ENCODE assay signal across 14 cellular contexts in the genomic region with DNA sequence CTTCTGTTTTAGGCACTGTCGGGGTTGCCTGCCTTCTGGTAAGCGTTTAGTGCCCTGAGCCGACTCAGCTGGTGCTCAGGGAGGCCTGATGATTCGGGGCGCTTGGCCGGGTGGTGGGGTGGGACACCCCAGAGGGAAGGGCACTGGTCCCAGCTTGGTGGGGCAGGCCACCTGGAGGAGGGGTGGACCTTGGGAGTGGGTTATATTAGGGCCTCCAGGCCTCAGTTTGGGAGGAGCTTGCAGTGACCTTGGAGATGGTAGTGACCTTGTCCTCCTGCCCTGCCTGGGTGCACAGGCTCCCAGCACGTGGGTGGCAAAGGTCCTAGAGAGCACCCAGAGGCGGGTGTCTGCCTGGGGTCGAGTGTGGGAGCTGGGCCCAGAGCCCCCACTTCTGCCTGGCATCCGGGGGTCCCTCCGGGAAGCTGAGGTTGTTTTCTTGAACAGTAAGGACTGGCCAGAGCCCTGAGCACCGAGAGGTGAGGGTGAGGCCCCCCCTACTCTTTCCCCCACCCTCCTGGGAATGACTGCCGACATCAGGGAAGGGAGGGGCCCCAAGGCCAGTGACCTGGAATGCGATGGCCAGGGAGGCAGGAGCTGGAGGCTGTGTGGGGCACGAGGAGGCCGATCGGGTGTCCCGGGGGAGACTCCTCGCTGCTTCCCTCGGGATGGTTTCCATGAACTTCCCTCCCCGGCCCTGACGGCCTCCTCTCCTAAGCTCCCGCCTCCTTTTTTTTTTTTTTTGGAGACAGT.
DNase-seq lines count a peak whose midpoint lies in the region; ATAC-seq and TF ChIP-seq lines count a peak whose summit lies in the region.
"Had no signal": no experiment of that assay in that cellular context is flagged by ENCODE, and none has a peak within 500 bp of the region (broad histone marks: within the 10 kb centered on the region; RNA-seq: fewer than 3 reads in every experiment).

No MANE protein-coding gene starts in this region.

- no peak overlapping the region for H3K4me3 ChIP-seq in CD8-positive, alpha-beta T cell (ENCODE audit: low read depth, low read length)
- H3K4me3 ChIP-seq in Panc1 (ENCODE audit: low read depth in 2 of 2, low read length in 2 of 2): no peak overlapping the region
- no peak overlapping the region for H3K4me3 ChIP-seq in lower lobe of right lung

- no peaks in the 10 kb centered on the region for H3K36me3 ChIP-seq in CD8-positive, alpha-beta T cell (ENCODE audit: insufficient read depth, low read length)
- no peaks in the 10 kb centered on the region for H3K36me3 ChIP-seq in Panc1 (ENCODE audit: control insufficient read depth, insufficient read depth, low read length)
- H3K36me3 ChIP-seq in lower lobe of right lung: peaks cover 7% of the 10 kb centered on the region

- peaks cover 16% of the 10 kb centered on the region for H3K4me1 ChIP-seq in CD8-positive, alpha-beta T cell (ENCODE audit: insufficient read depth, low read length)
- H3K4me1 ChIP-seq in Panc1 (ENCODE audit: control insufficient read depth, insufficient read depth, low read length) (peaks cover 65% of the 10 kb centered on the region), lower lobe of right lung (peaks cover 46% of the 10 kb centered on the region)

- TF ChIP-seq CTCF in CD8-positive, alpha-beta T cell (IDR thresholded peaks at IDR 0.05): no peak
- no peak for TF ChIP-seq CTCF in Panc1 (IDR thresholded peaks at IDR 0.05)
- no peak for TF ChIP-seq CTCF in lower lobe of right lung (IDR thresholded peaks at IDR 0.05)

- peak overlapping the region; percentile 32 for H3K27ac Mint-ChIP-seq in CD8-positive, alpha-beta T cell
- peak overlapping the region; percentile 58 for H3K27ac Mint-ChIP-seq in stimulated activated memory B cell treated with anti-CD40 and anti-IgM and Interleukin-4, amounts not matched to agents 10 μg/mL and 1 μg/mL and 100 μg/mL, for 72 hours
- H3K27ac Mint-ChIP-seq: B cell; CD4-positive, alpha-beta T cell had no signal

- CTCF ChIA-PET in CD8-positive, alpha-beta T cell (lab: Charles Lee): interaction anchor here (1.1 to 4.9 kb wide), 3 partner anchors 45 to 62 kb away, joined by 5 to 24 read pairs (median 5); partner anchors contain the start of gene HPCAL1
- CTCF ChIA-PET in Panc1 (lab: Charles Lee): interaction anchor here (0.6 kb wide), 2 partner anchors 18 to 19 kb away, joined by 5 to 9 read pairs; no protein-coding TSS in a partner anchor

- in situ Hi-C loops in Panc1 (cut with HindIII; ENCODE audit: low pct_unique_long_range_greater_than_20kb, low sequenced_read_pairs): no loop called here

- H3K9me3 ChIP-seq in CD8-positive, alpha-beta T cell (ENCODE audit: low read length): no peaks in the 10 kb centered on the region
- H3K9me3 ChIP-seq in Panc1 (ENCODE audit: control insufficient read depth, insufficient read depth, low read depth, low read length) (no peaks in the 10 kb centered on the region), lower lobe of right lung (no peaks in the 10 kb centered on the region)

- peaks cover 19% of the 10 kb centered on the region for H3K36me3 Mint-ChIP-seq in CD8-positive, alpha-beta T cell
- H3K36me3 Mint-ChIP-seq in stimulated activated memory B cell treated with anti-CD40 and anti-IgM and Interleukin-4, amounts not matched to agents 10 μg/mL and 1 μg/mL and 100 μg/mL, for 72 hours: peaks cover 5% of the 10 kb centered on the region

- no peaks in the 10 kb centered on the region for H3K27me3 Mint-ChIP-seq in CD8-positive, alpha-beta T cell (ENCODE audit: low read depth)
- H3K27me3 Mint-ChIP-seq in stimulated activated memory B cell treated with anti-CD40 and anti-IgM and Interleukin-4, amounts not matched to agents 10 μg/mL and 1 μg/mL and 100 μg/mL, for 72 hours: no peaks in the 10 kb centered on the region
- H3K27me3 Mint-ChIP-seq: B cell; CD4-positive, alpha-beta T cell had no signal

- peaks cover 52% of the 10 kb centered on the region for H3K4me1 Mint-ChIP-seq in CD8-positive, alpha-beta T cell (ENCODE audit: low read depth)
- peaks cover 49% of the 10 kb centered on the region for H3K4me1 Mint-ChIP-seq in stimulated activated memory B cell treated with anti-CD40 and anti-IgM and Interleukin-4, amounts not matched to agents 10 μg/mL and 1 μg/mL and 100 μg/mL, for 72 hours

- H3K27me3 ChIP-seq in CD8-positive, alpha-beta T cell (ENCODE audit: insufficient read depth, low read length): no peaks in the 10 kb centered on the region
- no peaks in the 10 kb centered on the region for H3K27me3 ChIP-seq in Panc1 (ENCODE audit: control insufficient read depth, insufficient read depth, low read length)
- no peaks in the 10 kb centered on the region for H3K27me3 ChIP-seq in lower lobe of right lung (ENCODE audit: low read depth)

- no peak overlapping the region for H3K27ac ChIP-seq in CD8-positive, alpha-beta T cell (ENCODE audit: low read depth, low read length)
- H3K27ac ChIP-seq in Panc1 (ENCODE audit: low read length) (peak overlapping the region; percentile 74), lower lobe of right lung (peak overlapping the region; percentile 21)

- BruUV-seq in Panc1 (replicated peaks; lab: Mats Ljungman, UMichigan): no TSS peak

- no peak overlapping the region for H3K4me3 Mint-ChIP-seq in CD8-positive, alpha-beta T cell
- no peak overlapping the region for H3K4me3 Mint-ChIP-seq in stimulated activated memory B cell treated with anti-CD40 and anti-IgM and Interleukin-4, amounts not matched to agents 10 μg/mL and 1 μg/mL and 100 μg/mL, for 72 hours
- H3K4me3 Mint-ChIP-seq: B cell; CD4-positive, alpha-beta T cell had no signal

- DNase-seq in CD8-positive, alpha-beta T cell: no peak
- DNase-seq in Panc1 (ENCODE audit: low read depth, low spot score) (no peak), lower lobe of right lung (no peak), left ventricle myocardium superior (no peak)
- no peak for DNase-seq in stimulated activated CD4-positive, alpha-beta T cell treated with anti-CD3 and anti-CD28 coated beads, Interleukin-2, amount 100 ng/mL, for 48 hours
- no peak for DNase-seq in central memory CD4-positive, alpha-beta T cell
- DNase-seq: C1 segment of cervical spinal cord; CD4-positive, alpha-beta T cell; DMS153; DMS79 treated with DMSO at 0.1 percent for 48 hours; EL; IMR-90 had no signal

- ATAC-seq in CD8-positive, alpha-beta T cell: no peak
- ATAC-seq in Panc1: peak; percentile 22; the same call in 1 of the 2 replicates
- no peak for ATAC-seq in lower lobe of right lung
- peak; percentile 25 for ATAC-seq in stimulated activated memory B cell treated with anti-CD40 and anti-IgM and Interleukin-4, amounts not matched to agents 10 μg/mL and 1 μg/mL and 100 μg/mL, for 72 hours
- no peak for ATAC-seq in left ventricle myocardium superior

- POLR2A ChIA-PET in CD8-positive, alpha-beta T cell (lab: Charles Lee): interaction anchor here (1.0 kb wide), 2 partner anchors 12 to 14 kb away, joined by 4 to 5 read pairs; no protein-coding TSS in a partner anchor
- POLR2A ChIA-PET in Panc1 (lab: Charles Lee): interaction anchor here (0.6 kb wide), 1 partner anchor 354 kb away, joined by 3 read pairs; no protein-coding TSS in a partner anchor

- intact Hi-C loops in CD8-positive, alpha-beta T cell (cut with DNase I, micrococcal nuclease): no loop called here
- intact Hi-C loops in Panc1 (cut with micrococcal nuclease; ENCODE audit: unreplicated experiment) (no loop called here), lower lobe of right lung (cut with DNase I) (no loop called here), left ventricle myocardium superior (cut with micrococcal nuclease) (no loop called here)

- H3K9me3 Mint-ChIP-seq in CD8-positive, alpha-beta T cell: no peaks in the 10 kb centered on the region
- no peaks in the 10 kb centered on the region for H3K9me3 Mint-ChIP-seq in stimulated activated memory B cell treated with anti-CD40 and anti-IgM and Interleukin-4, amounts not matched to agents 10 μg/mL and 1 μg/mL and 100 μg/mL, for 72 hours
- H3K9me3 Mint-ChIP-seq: CD4-positive, alpha-beta T cell had no signal

Comparison
In these comparisons a context has a peak if more than half of its experiments do, and no peak if none do; other contexts are left out.
1. ATAC-seq: peak in Panc1 (single experiment) and stimulated activated memory B cell treated with anti-CD40 and anti-IgM and Interleukin-4, amounts not matched to agents 10 μg/mL and 1 μg/mL and 100 μg/mL, for 72 hours (single experiment); none in CD8-positive, alpha-beta T cell (single experiment), lower lobe of right lung (0 of 2) and left ventricle myocardium superior (single experiment).